8 cellular contexts compared by ENCODE assay signal in genomic region chr6:29631860-29632731, GRCh38. TPM values are rescaled to one million over a fixed set of nuclear protein-coding genes. Genes with fewer than 3 reads are reported as not detected.
DNase-seq lines count a peak whose midpoint lies in the region; ATAC-seq, FAIRE-seq and TF ChIP-seq lines count a peak whose summit lies in the region.

No MANE protein-coding gene starts in this region.

- H3K4ac ChIP-seq in H9 (ENCODE audit: low read depth, low read length): no peak overlapping the region

- no peak overlapping the region for H3K18ac ChIP-seq in H9 (ENCODE audit: insufficient read length, low read depth, low read length)

- DNase-seq in CD8-positive, alpha-beta T cell: peak in 6 of 7 experiments; percentile 50 to 71 (median 61)
- DNase-seq in H9: peak; percentile 81
- DNase-seq in NCI-H2227 (lab: John Stamatoyannopoulos, UW; ENCODE audit: unreplicated experiment): peak; percentile 87
- peak; percentile 62 for DNase-seq in activated CD8-positive, alpha-beta memory T cell treated with anti-CD3 and anti-CD28 coated beads, Interleukin-2, amount 10 ng/mL, durations not matched to agents 7 days and 5 days
- peak; percentile 36 for DNase-seq in endothelial cell of umbilical vein (ENCODE audit: low read depth, low spot score)
- DNase-seq in mesothelial cell of epicardium (ENCODE audit: low spot score in 2 of 2, unreplicated experiment in 2 of 2): peak; percentile 53 to 71
- DNase-seq in stimulated activated naive CD4-positive, alpha-beta T cell (lab: John Stamatoyannopoulos, UW): peak; percentile 34 to 72 (median 59)

- peak; percentile 60 for FAIRE-seq in endothelial cell of umbilical vein (lab: Jason Lieb, UNC)

- no TSS peak for BruUV-seq in endothelial cell of umbilical vein (replicated peaks; lab: Mats Ljungman, UMichigan)

- H3K36me3 ChIP-seq in CD8-positive, alpha-beta T cell (ENCODE audit: insufficient read depth, low read length): no peaks in the 10 kb centered on the region
- no peaks in the 10 kb centered on the region for H3K36me3 ChIP-seq in endothelial cell of umbilical vein (ENCODE audit: control insufficient read depth in 2 of 2, extremely low read depth in 1 of 2, insufficient read depth in 2 of 2, low read length in 2 of 2)

- CTCF ChIA-PET in CD8-positive, alpha-beta T cell (lab: Charles Lee): interaction anchor here (0.6 to 4.0 kb wide), 3 partner anchors 21 to 142 kb away, joined by 3 to 39 read pairs (median 20); no protein-coding TSS in a partner anchor
- CTCF ChIA-PET in activated CD8-positive, alpha-beta memory T cell treated with anti-CD3 and anti-CD28 coated beads, Interleukin-2, amount 10 ng/mL, durations not matched to agents 7 days and 5 days (lab: Charles Lee): interaction anchor here (1.3 to 3.7 kb wide), 4 partner anchors 16 to 22 kb away, joined by 6 to 21 read pairs (median 14); no protein-coding TSS in a partner anchor
- CTCF ChIA-PET in endothelial cell of umbilical vein (lab: Charles Lee): interaction anchor here (1.2 to 2.7 kb wide), 5 partner anchors 15 to 22 kb away, joined by 5 to 34 read pairs (median 28); no protein-coding TSS in a partner anchor

- H3K9me3 Mint-ChIP-seq in CD8-positive, alpha-beta T cell: no peaks in the 10 kb centered on the region
- peaks cover 0 to 5% of the 10 kb centered on the region in 2 experiments; a peak in 2 of 5 replicates for H3K9me3 Mint-ChIP-seq in H9
- no peaks in the 10 kb centered on the region for H3K9me3 Mint-ChIP-seq in activated CD8-positive, alpha-beta memory T cell treated with anti-CD3 and anti-CD28 coated beads, Interleukin-2, amount 10 ng/mL, durations not matched to agents 7 days and 5 days (ENCODE audit: low read depth)
- H3K9me3 Mint-ChIP-seq in mesothelial cell of epicardium: no peaks in the 10 kb centered on the region

- TF ChIP-seq POLR2A in endothelial cell of umbilical vein (IDR thresholded peaks at IDR 0.05; ENCODE audit: low read depth, low read length): peak; percentile 28

- H3K27me3 Mint-ChIP-seq in CD8-positive, alpha-beta T cell (ENCODE audit: low read depth): peaks cover 3% of the 10 kb centered on the region
- H3K27me3 Mint-ChIP-seq in H9 (ENCODE audit: low read depth) (no peaks in the 10 kb centered on the region; the same call in none of the 2 replicates), mesothelial cell of epicardium (ENCODE audit: low read depth) (peaks cover 5% of the 10 kb centered on the region)
- peaks cover 42% of the 10 kb centered on the region for H3K27me3 Mint-ChIP-seq in activated CD8-positive, alpha-beta memory T cell treated with anti-CD3 and anti-CD28 coated beads, Interleukin-2, amount 10 ng/mL, durations not matched to agents 7 days and 5 days

- no CpG with 5 or more reads among the region's 53 CpGs for WGBS in H9 (ENCODE audit: extremely low coverage, insufficient read length, low lambda C conversion rate)

- dilution Hi-C loops in endothelial cell of umbilical vein (cut with MboI; ENCODE audit: extremely low pct_ligation_motif_present, low sequenced_read_pairs): no loop called here

- no peak overlapping the region for H2AFZ ChIP-seq in H9 (ENCODE audit: low read length)
- H2AFZ ChIP-seq in endothelial cell of umbilical vein (ENCODE audit: low read depth, low read length): peak overlapping the region; percentile 28

- H3K9ac ChIP-seq in H9 (ENCODE audit: extremely low read depth, insufficient read length, low read length) (peak overlapping the region; percentile 27), endothelial cell of umbilical vein (replicated peaks; ENCODE audit: extremely low read depth, insufficient read depth, low read length) (no peak overlapping the region)

- H2BK20ac ChIP-seq in H9 (ENCODE audit: low read depth, low read length, poor library complexity, severe bottlenecking): no peak overlapping the region

- H3K79me1 ChIP-seq in H9 (ENCODE audit: insufficient read depth, low read depth, low read length, poor library complexity, severe bottlenecking): no peaks in the 10 kb centered on the region

- H4K91ac ChIP-seq in H9 (ENCODE audit: insufficient read length, low read depth, low read length): no peak overlapping the region

- H2AK5ac ChIP-seq in H9 (ENCODE audit: insufficient read length, low read length): no peak overlapping the region

- no peak overlapping the region for H2BK120ac ChIP-seq in H9 (ENCODE audit: low read depth, low read length, poor library complexity, severe bottlenecking)

- H2BK12ac ChIP-seq in H9 (ENCODE audit: insufficient read length, low read depth, low read length): no peak overlapping the region

- intact Hi-C loops in CD8-positive, alpha-beta T cell (cut with DNase I, micrococcal nuclease): loop anchor here in 1 of 2 experiments (2.0 kb wide), 1 partner anchor 17 kb away; no protein-coding TSS in a partner anchor
- intact Hi-C loops in endothelial cell of umbilical vein (cut with micrococcal nuclease): no loop called here

- H3K79me2 ChIP-seq in H9 (ENCODE audit: insufficient read depth, low read length): peaks cover 2% of the 10 kb centered on the region; the same call in 1 of the 2 replicates
- H3K79me2 ChIP-seq in endothelial cell of umbilical vein (ENCODE audit: control insufficient read depth, insufficient read depth, low read length): no peaks in the 10 kb centered on the region

- peak overlapping the region; percentile 15 for H3K27ac Mint-ChIP-seq in CD8-positive, alpha-beta T cell
- peak overlapping the region; percentile 32 to 87 (median 83) for H3K27ac Mint-ChIP-seq in H9
- no peak overlapping the region for H3K27ac Mint-ChIP-seq in activated CD8-positive, alpha-beta memory T cell treated with anti-CD3 and anti-CD28 coated beads, Interleukin-2, amount 10 ng/mL, durations not matched to agents 7 days and 5 days
- peak overlapping the region; percentile 2 for H3K27ac Mint-ChIP-seq in mesothelial cell of epicardium

- peak; percentile 54 for ATAC-seq in CD8-positive, alpha-beta T cell
- peak; percentile 56 for ATAC-seq in activated CD8-positive, alpha-beta memory T cell treated with anti-CD3 and anti-CD28 coated beads, Interleukin-2, amount 10 ng/mL, durations not matched to agents 7 days and 5 days
- ATAC-seq in GM19452 (IDR thresholded peaks at IDR 0.05; ENCODE audit: unreplicated experiment): no peak

- H3K4me1 Mint-ChIP-seq in CD8-positive, alpha-beta T cell (ENCODE audit: low read depth): peaks cover 43% of the 10 kb centered on the region
- H3K4me1 Mint-ChIP-seq in H9 (peaks cover 55 to 56% of the 10 kb centered on the region in 2 experiments), mesothelial cell of epicardium (peaks cover 42% of the 10 kb centered on the region)
- peaks cover 29% of the 10 kb centered on the region for H3K4me1 Mint-ChIP-seq in activated CD8-positive, alpha-beta memory T cell treated with anti-CD3 and anti-CD28 coated beads, Interleukin-2, amount 10 ng/mL, durations not matched to agents 7 days and 5 days

- no peaks in the 10 kb centered on the region for H3K27me3 ChIP-seq in CD8-positive, alpha-beta T cell (ENCODE audit: insufficient read depth, low read length)
- H3K27me3 ChIP-seq in H9 (ENCODE audit: insufficient read depth, low read length) (no peaks in the 10 kb centered on the region), endothelial cell of umbilical vein (ENCODE audit: control insufficient read depth in 2 of 2, insufficient read depth in 2 of 2, low read length in 2 of 2) (no peaks in the 10 kb centered on the region)

- H4K20me1 ChIP-seq in H9 (ENCODE audit: control insufficient read depth, insufficient read depth, insufficient read length): no peaks in the 10 kb centered on the region
- no peaks in the 10 kb centered on the region for H4K20me1 ChIP-seq in endothelial cell of umbilical vein (replicated peaks; ENCODE audit: control insufficient read depth, extremely low read depth, insufficient read depth, low read length)

- H3K23ac ChIP-seq in H9 (ENCODE audit: insufficient read length, low read depth, low read length): no peak overlapping the region

- H3K4me3 ChIP-seq in CD8-positive, alpha-beta T cell (ENCODE audit: low read depth, low read length): peak overlapping the region; percentile 59
- H3K4me3 ChIP-seq in endothelial cell of umbilical vein (replicated peaks in 1 of 3; ENCODE audit: insufficient read depth in 1 of 3, low read depth in 1 of 3, low read length in 3 of 3): peak overlapping the region; percentile 47 to 73 (median 62)

- H3K9me3 ChIP-seq in CD8-positive, alpha-beta T cell (ENCODE audit: low read length): no peaks in the 10 kb centered on the region
- H3K9me3 ChIP-seq in H9 (ENCODE audit: control insufficient read depth, low read depth, low read length) (no peaks in the 10 kb centered on the region), endothelial cell of umbilical vein (replicated peaks; ENCODE audit: control insufficient read depth, insufficient read depth, low read length) (no peaks in the 10 kb centered on the region)

- H3K27ac ChIP-seq in CD8-positive, alpha-beta T cell (ENCODE audit: low read depth, low read length): no peak overlapping the region
- H3K27ac ChIP-seq in H9 (ENCODE audit: insufficient read length, low read depth, low read length): no peak overlapping the region
- H3K27ac ChIP-seq in endothelial cell of umbilical vein (ENCODE audit: insufficient read depth, low read depth, low read length): no peak overlapping the region

- peaks cover 38% of the 10 kb centered on the region for H3K23me2 ChIP-seq in H9 (ENCODE audit: insufficient read length, low read depth, low read length, poor library complexity, severe bottlenecking)

- H3K4me2 ChIP-seq in H9 (ENCODE audit: insufficient read depth, insufficient read length, low read length): peak overlapping the region; percentile 93
- H3K4me2 ChIP-seq in endothelial cell of umbilical vein (ENCODE audit: insufficient read depth, low read length): peak overlapping the region; percentile 86

- H2BK15ac ChIP-seq in H9 (ENCODE audit: low read depth, low read length): no peak overlapping the region

- H3T11ph ChIP-seq in H9 (ENCODE audit: low read length): no peak overlapping the region

- no peak for TF ChIP-seq CTCF in CD8-positive, alpha-beta T cell (IDR thresholded peaks at IDR 0.05)
- TF ChIP-seq CTCF in H9 (conservative IDR thresholded peaks at IDR 0.05) (no peak), endothelial cell of umbilical vein (IDR thresholded peaks at IDR 0.05; ENCODE audit: extremely low read depth in 1 of 2, insufficient read depth in 1 of 2, low read depth in 1 of 2, low read length in 2 of 2) (no peak), mesothelial cell of epicardium (IDR thresholded peaks at IDR 0.05; ENCODE audit: unreplicated experiment) (no peak)

- no peaks in the 10 kb centered on the region for H3K9me1 ChIP-seq in endothelial cell of umbilical vein (replicated peaks; ENCODE audit: control insufficient read depth, extremely low read depth, insufficient read depth, low read length)

- POLR2A ChIA-PET in CD8-positive, alpha-beta T cell (lab: Charles Lee): interaction anchor here (1.0 to 2.7 kb wide), 2 partner anchors 18 to 21 kb away, joined by 3 to 17 read pairs; no protein-coding TSS in a partner anchor
- POLR2A ChIA-PET in endothelial cell of umbilical vein (lab: Charles Lee): interaction anchor here (1.3 kb wide), 1 partner anchor 18 kb away, joined by 7 read pairs; no protein-coding TSS in a partner anchor

- no peak overlapping the region for H2BK5ac ChIP-seq in H9 (ENCODE audit: insufficient read length, low read length)

- H4K5ac ChIP-seq in H9 (ENCODE audit: insufficient read length, low read depth, low read length): no peak overlapping the region

- H3K14ac ChIP-seq in H9 (ENCODE audit: insufficient read depth, low read length): peak overlapping the region; percentile 0; the same call in 1 of the 2 replicates

- H3K56ac ChIP-seq in H9 (ENCODE audit: insufficient read length, low read depth, low read length): no peak overlapping the region

- H4K8ac ChIP-seq in H9 (replicated peaks; ENCODE audit: insufficient read length, low read depth, low read length): no peak overlapping the region

- H3K4me1 ChIP-seq in CD8-positive, alpha-beta T cell (ENCODE audit: insufficient read depth, low read length): peaks cover 28% of the 10 kb centered on the region
- H3K4me1 ChIP-seq in H9 (ENCODE audit: insufficient read depth, low read length) (peaks cover 4% of the 10 kb centered on the region; the same call in 1 of the 2 replicates), endothelial cell of umbilical vein (ENCODE audit: control insufficient read depth, extremely low read depth, insufficient read depth, low read length) (peaks cover 28% of the 10 kb centered on the region)

- H3K36me3 Mint-ChIP-seq in CD8-positive, alpha-beta T cell: peaks cover 3% of the 10 kb centered on the region
- H3K36me3 Mint-ChIP-seq in H9 (ENCODE audit: insufficient read depth in 1 of 3, low read depth in 3 of 3) (peaks cover 0 to 17% (median 9%) of the 10 kb centered on the region in 3 experiments; a peak in 5 of 7 replicates), mesothelial cell of epicardium (peaks cover 2% of the 10 kb centered on the region)
- H3K36me3 Mint-ChIP-seq in activated CD8-positive, alpha-beta memory T cell treated with anti-CD3 and anti-CD28 coated beads, Interleukin-2, amount 10 ng/mL, durations not matched to agents 7 days and 5 days: no peaks in the 10 kb centered on the region

- H3K4me3 Mint-ChIP-seq in CD8-positive, alpha-beta T cell: peak overlapping the region; percentile 85
- H3K4me3 Mint-ChIP-seq in H9: peak overlapping the region; percentile 88 to 92
- H3K4me3 Mint-ChIP-seq in activated CD8-positive, alpha-beta memory T cell treated with anti-CD3 and anti-CD28 coated beads, Interleukin-2, amount 10 ng/mL, durations not matched to agents 7 days and 5 days: peak overlapping the region; percentile 76
- H3K4me3 Mint-ChIP-seq in mesothelial cell of epicardium: peak overlapping the region; percentile 72

RNA-seq across cellular contexts. Expression of gene GABBR1, which starts 0.9 kb away (rescaled TPM):
- total RNA-seq in CD8-positive, alpha-beta T cell: 10 to 100 TPM; 21.8 to 24.2 TPM
- total RNA-seq in H9 (2021) (132 and 146 TPM in 2 replicates), endothelial cell of umbilical vein (50.8 and 52.1 TPM in 2 replicates), mesothelial cell of epicardium (130 to 138 TPM (median 134 TPM) in 3 replicates)
- 1 to 10 TPM; 6.0 to 8.1 TPM for total RNA-seq in activated CD8-positive, alpha-beta memory T cell treated with anti-CD3 and anti-CD28 coated beads, Interleukin-2, amount 10 ng/mL, durations not matched to agents 7 days and 5 days
- 43.6 and 53.1 TPM in 2 replicates for polyA plus RNA-seq in endothelial cell of umbilical vein
- polyA plus RNA-seq in endothelial cell of umbilical vein (2011; cell fraction: cytosol; rRNA removed): 6.9 and 8.4 TPM in 2 replicates
- polyA plus RNA-seq in endothelial cell of umbilical vein (2011; cell fraction: nucleus; rRNA removed): 224 and 260 TPM in 2 replicates
- polyA plus RNA-seq in endothelial cell of umbilical vein (2012): 25.6 and 33.6 TPM in 2 replicates
- polyA minus RNA-seq in endothelial cell of umbilical vein: 44.5 and 53.6 TPM in 2 replicates
- polyA minus RNA-seq in endothelial cell of umbilical vein (2011; cell fraction: cytosol; rRNA and poly(A)+ RNA removed): 1.5 TPM
- 64.6 and 69.9 TPM in 2 replicates for polyA minus RNA-seq in endothelial cell of umbilical vein (2011; cell fraction: nucleus; rRNA and poly(A)+ RNA removed)

RNA-seq across cellular contexts. Expression of gene MOG, which starts 24.8 kb away (rescaled TPM):
- total RNA-seq in CD8-positive, alpha-beta T cell: not detected
- total RNA-seq in H9 (2021) (0.55 and 0.83 TPM in 2 replicates), endothelial cell of umbilical vein (not detected in 2 replicates), mesothelial cell of epicardium (0.65 to 1.4 TPM (median 0.82 TPM) in 3 replicates)
- not detected for total RNA-seq in activated CD8-positive, alpha-beta memory T cell treated with anti-CD3 and anti-CD28 coated beads, Interleukin-2, amount 10 ng/mL, durations not matched to agents 7 days and 5 days
- polyA plus RNA-seq in endothelial cell of umbilical vein: not detected in 2 replicates
- polyA plus RNA-seq in endothelial cell of umbilical vein (2011; cell fraction: cytosol; rRNA removed): not detected in 2 replicates
- not detected in 2 replicates for polyA plus RNA-seq in endothelial cell of umbilical vein (2011; cell fraction: nucleus; rRNA removed)
- not detected in 2 replicates for polyA plus RNA-seq in endothelial cell of umbilical vein (2012)
- polyA minus RNA-seq in endothelial cell of umbilical vein: not detected in 2 replicates
- not detected for polyA minus RNA-seq in endothelial cell of umbilical vein (2011; cell fraction: cytosol; rRNA and poly(A)+ RNA removed)
- polyA minus RNA-seq in endothelial cell of umbilical vein (2011; cell fraction: nucleus; rRNA and poly(A)+ RNA removed): not detected in 2 replicates

RNA-seq across cellular contexts. Expression of gene OR2H2, which starts 47.2 kb away (rescaled TPM):
- total RNA-seq in CD8-positive, alpha-beta T cell: not detected
- total RNA-seq in H9 (2021): not detected in 2 replicates
- not detected for total RNA-seq in activated CD8-positive, alpha-beta memory T cell treated with anti-CD3 and anti-CD28 coated beads, Interleukin-2, amount 10 ng/mL, durations not matched to agents 7 days and 5 days
- not detected in 2 replicates for total RNA-seq in endothelial cell of umbilical vein
- polyA plus RNA-seq in endothelial cell of umbilical vein: not detected in 2 replicates
- polyA plus RNA-seq in endothelial cell of umbilical vein (2011; cell fraction: cytosol; rRNA removed): not detected in 2 replicates
- not detected in 2 replicates for polyA plus RNA-seq in endothelial cell of umbilical vein (2011; cell fraction: nucleus; rRNA removed)
- polyA plus RNA-seq in endothelial cell of umbilical vein (2012): not detected in 2 replicates
- not detected in 2 replicates for polyA minus RNA-seq in endothelial cell of umbilical vein
- not detected for polyA minus RNA-seq in endothelial cell of umbilical vein (2011; cell fraction: cytosol; rRNA and poly(A)+ RNA removed)
- polyA minus RNA-seq in endothelial cell of umbilical vein (2011; cell fraction: nucleus; rRNA and poly(A)+ RNA removed): not detected in 2 replicates
- total RNA-seq in mesothelial cell of epicardium: not detected in 3 replicates

RNA-seq across cellular contexts. Expression of gene ZFP57, which starts 48.9 kb away (rescaled TPM):
- not detected for total RNA-seq in CD8-positive, alpha-beta T cell
- total RNA-seq in H9 (2021) (1.4 and 1.7 TPM in 2 replicates), endothelial cell of umbilical vein (not detected in 2 replicates), mesothelial cell of epicardium (0.11 TPM in 2 of 3 replicates, not detected in the other)
- 10 to 100 TPM; 14.1 to 16.1 TPM for total RNA-seq in activated CD8-positive, alpha-beta memory T cell treated with anti-CD3 and anti-CD28 coated beads, Interleukin-2, amount 10 ng/mL, durations not matched to agents 7 days and 5 days
- polyA plus RNA-seq in endothelial cell of umbilical vein: 0.07 TPM in 1 of 2 replicates, not detected in the other
- polyA plus RNA-seq in endothelial cell of umbilical vein (2011; cell fraction: cytosol; rRNA removed): not detected in 2 replicates
- polyA plus RNA-seq in endothelial cell of umbilical vein (2011; cell fraction: nucleus; rRNA removed): not detected in 2 replicates
- polyA plus RNA-seq in endothelial cell of umbilical vein (2012): not detected in 2 replicates
- not detected in 2 replicates for polyA minus RNA-seq in endothelial cell of umbilical vein
- not detected for polyA minus RNA-seq in endothelial cell of umbilical vein (2011; cell fraction: cytosol; rRNA and poly(A)+ RNA removed)
- polyA minus RNA-seq in endothelial cell of umbilical vein (2011; cell fraction: nucleus; rRNA and poly(A)+ RNA removed): not detected in 2 replicates

Comparison
In these comparisons a context has a peak if more than half of its experiments do, and no peak if none do; other contexts are left out.
1. DNase-seq: peak in every context shown above with its lines; median percentile 87 in NCI-H2227; 81 in H9; 62 in activated CD8-positive, alpha-beta memory T cell treated with anti-CD3 and anti-CD28 coated beads, Interleukin-2, amount 10 ng/mL, durations not matched to agents 7 days and 5 days; 62 in mesothelial cell of epicardium; 61 in CD8-positive, alpha-beta T cell; 59 in stimulated activated naive CD4-positive, alpha-beta T cell; 36 in endothelial cell of umbilical vein.